25 cellular contexts compared by ENCODE assay signal in the genomic region with DNA sequence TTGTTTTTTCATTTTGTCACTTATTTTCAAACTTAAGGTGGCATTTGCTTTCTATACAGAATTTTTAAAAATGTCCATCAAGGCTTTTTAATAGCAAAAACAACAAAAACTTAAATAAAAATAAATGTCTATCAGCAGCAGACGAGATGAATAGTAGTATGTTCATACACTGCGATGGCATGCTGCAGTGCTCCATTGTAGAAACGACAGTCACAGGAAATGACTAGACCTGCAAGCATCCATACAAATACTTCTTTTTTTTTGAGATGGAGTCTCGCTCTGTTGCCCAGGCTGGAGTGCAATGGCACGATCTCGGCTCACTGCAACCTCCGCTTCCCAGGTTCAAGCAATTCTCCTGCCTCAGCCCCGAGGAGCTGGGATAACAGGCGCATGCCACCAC. TPM values are rescaled to one million over a fixed set of nuclear protein-coding genes. Genes with fewer than 3 reads are reported as not detected.
DNase-seq lines count a peak whose midpoint lies in the region; ATAC-seq and TF ChIP-seq lines count a peak whose summit lies in the region.
"Had no signal": no experiment of that assay in that cellular context is flagged by ENCODE, and none has a peak within 500 bp of the region (broad histone marks: within the 10 kb centered on the region; RNA-seq: fewer than 3 reads in every experiment).

No MANE protein-coding gene starts in this region.

- no peak for DNase-seq in activated T-cell treated with anti-CD3 and anti-CD28 coated beads, Interleukin-2, amount 50 U/mL, for 72 hours
- DNase-seq in activated T-cell treated with anti-CD3 and anti-CD28 coated beads, Interleukin-2, amount 50 U/mL, for 24 hours, result no peak
- DNase-seq in dermis blood vessel endothelial cell, result peak; percentile 58
- DNase-seq in mesenteric fat pad (ENCODE audit: low spot score), result peak; percentile 41
- no peak for DNase-seq in thyroid gland
- no peak for DNase-seq in DMS153 treated with DMSO at 0.1 percent for 48 hours (lab: John Stamatoyannopoulos, UW; ENCODE audit: unreplicated experiment)
- no peak for DNase-seq in DMS79 (lab: John Stamatoyannopoulos, UW)
- DNase-seq: activated B cell treated with CpG ODN at 0.5 μM for 24 hours; activated CD8-positive, alpha-beta memory T cell treated with anti-CD3 and anti-CD28 coated beads, Interleukin-2, amount 10 ng/mL, durations not matched to agents 7 days and 5 days; activated naive CD4-positive, alpha-beta T cell treated with anti-CD3 and anti-CD28 coated beads for 36 hours; activated T-cell treated with anti-CD3 and anti-CD28 coated beads, Interleukin-2, amount 50 U/mL, for 48 hours; effector CD4-positive, alpha-beta T cell; IMR-90; naive thymus-derived CD4-positive, alpha-beta T cell; NCI-H1092; NCI-H1694 treated with DMSO at 0.1 percent for 48 hours; NCI-H510A treated with DMSO at 0.1 percent for 48 hours; psoas muscle; stimulated activated naive B cell treated with anti-CD40 and anti-IgM and Interleukin-4, amounts not matched to agents 10 μg/mL and 1 μg/mL and 100 μg/mL, for 72 hours; T-helper 1 cell; upper lobe of left lung had no signal

- no peak overlapping the region for H3K4me3 Mint-ChIP-seq in activated T-cell treated with anti-CD3 and anti-CD28 coated beads, Interleukin-2, amount 50 U/mL, for 72 hours
- no peak overlapping the region for H3K4me3 Mint-ChIP-seq in activated T-cell treated with anti-CD3 and anti-CD28 coated beads, Interleukin-2, amount 50 U/mL, for 24 hours
- H3K4me3 Mint-ChIP-seq: activated B cell treated with CpG ODN at 0.5 μM for 24 hours; activated CD8-positive, alpha-beta memory T cell treated with anti-CD3 and anti-CD28 coated beads, Interleukin-2, amount 10 ng/mL, durations not matched to agents 7 days and 5 days; activated naive CD4-positive, alpha-beta T cell treated with anti-CD3 and anti-CD28 coated beads for 36 hours; CD14-positive monocyte; naive thymus-derived CD4-positive, alpha-beta T cell; stimulated activated naive B cell treated with anti-CD40 and anti-IgM and Interleukin-4, amounts not matched to agents 10 μg/mL and 1 μg/mL and 100 μg/mL, for 72 hours had no signal

- no peaks in the 10 kb centered on the region for H3K4me1 Mint-ChIP-seq in activated T-cell treated with anti-CD3 and anti-CD28 coated beads, Interleukin-2, amount 50 U/mL, for 72 hours (ENCODE audit: low read depth)
- H3K4me1 Mint-ChIP-seq in activated T-cell treated with anti-CD3 and anti-CD28 coated beads, Interleukin-2, amount 50 U/mL, for 24 hours (ENCODE audit: low read depth), result no peaks in the 10 kb centered on the region
- H3K4me1 Mint-ChIP-seq: activated B cell treated with CpG ODN at 0.5 μM for 24 hours; activated CD8-positive, alpha-beta memory T cell treated with anti-CD3 and anti-CD28 coated beads, Interleukin-2, amount 10 ng/mL, durations not matched to agents 7 days and 5 days; naive thymus-derived CD4-positive, alpha-beta T cell; stimulated activated naive B cell treated with anti-CD40 and anti-IgM and Interleukin-4, amounts not matched to agents 10 μg/mL and 1 μg/mL and 100 μg/mL, for 72 hours had no signal

- intact Hi-C loops in thyroid gland (cut with DNase I), result no loop called here

- no peak for ATAC-seq in activated T-cell treated with anti-CD3 and anti-CD28 coated beads, Interleukin-2, amount 50 U/mL, for 72 hours (replicated peaks in 1 of 2)
- no peak for ATAC-seq in SK-N-SH treated with all-trans-retinoic acid at 6 μM for 48 hours
- ATAC-seq: activated CD8-positive, alpha-beta memory T cell treated with anti-CD3 and anti-CD28 coated beads, Interleukin-2, amount 10 ng/mL, durations not matched to agents 7 days and 5 days; naive thymus-derived CD4-positive, alpha-beta T cell had no signal

- no peaks in the 10 kb centered on the region for H3K36me3 ChIP-seq in thyroid gland
- H3K36me3 ChIP-seq: upper lobe of left lung had no signal

- H3K27ac ChIP-seq in thyroid gland, result peak overlapping the region in 2 of 3 donors; percentile 13 to 47
- H3K27ac ChIP-seq: 22Rv1, psoas muscle, upper lobe of left lung had no signal

- no peak for TF ChIP-seq POLR2A in thyroid gland (IDR thresholded peaks at IDR 0.05)

- H3K9me3 ChIP-seq in thyroid gland, result no peaks in the 10 kb centered on the region
- H3K9me3 ChIP-seq: psoas muscle, upper lobe of left lung had no signal

- WGBS in thyroid gland, 2 donors, result 75 to 80% methylated on average over 9 of the region's 9 CpGs

- no peaks in the 10 kb centered on the region for H3K9me3 Mint-ChIP-seq in activated T-cell treated with anti-CD3 and anti-CD28 coated beads, Interleukin-2, amount 50 U/mL, for 72 hours
- no peaks in the 10 kb centered on the region for H3K9me3 Mint-ChIP-seq in activated T-cell treated with anti-CD3 and anti-CD28 coated beads, Interleukin-2, amount 50 U/mL, for 24 hours
- H3K9me3 Mint-ChIP-seq: activated B cell treated with CpG ODN at 0.5 μM for 24 hours; activated naive CD4-positive, alpha-beta T cell treated with anti-CD3 and anti-CD28 coated beads for 36 hours; stimulated activated naive B cell treated with anti-CD40 and anti-IgM and Interleukin-4, amounts not matched to agents 10 μg/mL and 1 μg/mL and 100 μg/mL, for 72 hours had no signal

- peaks cover 21 to 56% of the 10 kb centered on the region in 2 donors for H3K4me1 ChIP-seq in thyroid gland
- H3K4me1 ChIP-seq: upper lobe of left lung had no signal

- TF ChIP-seq CTCF in thyroid gland (IDR thresholded peaks at IDR 0.05), result no peak

- no peak overlapping the region for H3K4me3 ChIP-seq in thyroid gland (replicated peaks in 1 of 3)
- H3K4me3 ChIP-seq: psoas muscle, upper lobe of left lung had no signal

- no peaks in the 10 kb centered on the region for H3K36me3 Mint-ChIP-seq in activated T-cell treated with anti-CD3 and anti-CD28 coated beads, Interleukin-2, amount 50 U/mL, for 72 hours (ENCODE audit: insufficient read depth in 2 of 2)
- H3K36me3 Mint-ChIP-seq in activated T-cell treated with anti-CD3 and anti-CD28 coated beads, Interleukin-2, amount 50 U/mL, for 24 hours (ENCODE audit: low read depth), result no peaks in the 10 kb centered on the region
- H3K36me3 Mint-ChIP-seq: activated CD8-positive, alpha-beta memory T cell treated with anti-CD3 and anti-CD28 coated beads, Interleukin-2, amount 10 ng/mL, durations not matched to agents 7 days and 5 days; CD14-positive monocyte; naive thymus-derived CD4-positive, alpha-beta T cell; stimulated activated naive B cell treated with anti-CD40 and anti-IgM and Interleukin-4, amounts not matched to agents 10 μg/mL and 1 μg/mL and 100 μg/mL, for 72 hours had no signal

- H3K27me3 Mint-ChIP-seq in activated T-cell treated with anti-CD3 and anti-CD28 coated beads, Interleukin-2, amount 50 U/mL, for 72 hours (ENCODE audit: low read depth), result no peaks in the 10 kb centered on the region
- H3K27me3 Mint-ChIP-seq in activated T-cell treated with anti-CD3 and anti-CD28 coated beads, Interleukin-2, amount 50 U/mL, for 24 hours, result peaks cover 12% of the 10 kb centered on the region

- peak overlapping the region; percentile 40 for H3K27ac Mint-ChIP-seq in activated T-cell treated with anti-CD3 and anti-CD28 coated beads, Interleukin-2, amount 50 U/mL, for 72 hours
- no peak overlapping the region for H3K27ac Mint-ChIP-seq in activated T-cell treated with anti-CD3 and anti-CD28 coated beads, Interleukin-2, amount 50 U/mL, for 24 hours
- H3K27ac Mint-ChIP-seq: activated B cell treated with CpG ODN at 0.5 μM for 24 hours; activated CD8-positive, alpha-beta memory T cell treated with anti-CD3 and anti-CD28 coated beads, Interleukin-2, amount 10 ng/mL, durations not matched to agents 7 days and 5 days; activated naive CD4-positive, alpha-beta T cell treated with anti-CD3 and anti-CD28 coated beads for 36 hours; stimulated activated naive B cell treated with anti-CD40 and anti-IgM and Interleukin-4, amounts not matched to agents 10 μg/mL and 1 μg/mL and 100 μg/mL, for 72 hours had no signal

- no peaks in the 10 kb centered on the region for H3K27me3 ChIP-seq in thyroid gland
- H3K27me3 ChIP-seq: upper lobe of left lung had no signal

TF ChIP-seq in SK-N-SH treated with all-trans-retinoic acid at 6 μM for 48 hours, 23 proteins besides CTCF, POLR2A, EP300 and RAD21 (continues in another document):
- no peak for TF ChIP-seq ISL1 (CRISPR knock-in tag; IDR thresholded peaks at IDR 0.05)
- no peak for TF ChIP-seq TOX (CRISPR knock-in tag; IDR thresholded peaks at IDR 0.05; ENCODE audit: borderline replicate concordance)
- TF ChIP-seq CSDC2 (CRISPR knock-in tag; IDR thresholded peaks at IDR 0.05), result no peak
- TF ChIP-seq ESRRG (CRISPR knock-in tag; IDR thresholded peaks at IDR 0.05), result no peak
- TF ChIP-seq ZNF565 (CRISPR knock-in tag; conservative IDR thresholded peaks at IDR 0.05; ENCODE audit: low read depth), result no peak
- TF ChIP-seq ZNF70 (CRISPR knock-in tag; IDR thresholded peaks at IDR 0.05), result no peak
- TF ChIP-seq POU6F1 (CRISPR knock-in tag; IDR thresholded peaks at IDR 0.05; ENCODE audit: borderline replicate concordance, low read depth), result no peak
- TF ChIP-seq BACH2 (CRISPR knock-in tag; IDR thresholded peaks at IDR 0.05; ENCODE audit: borderline replicate concordance), result no peak
- TF ChIP-seq PPARA (CRISPR knock-in tag; IDR thresholded peaks at IDR 0.05; ENCODE audit: borderline replicate concordance), result no peak

RNA-seq across cellular contexts. Expression of gene COL23A1, which starts 41.4 kb away (rescaled TPM):
- under 1 TPM; 0.44 to 0.86 TPM for total RNA-seq in activated T-cell treated with anti-CD3 and anti-CD28 coated beads, Interleukin-2, amount 50 U/mL, for 72 hours
- total RNA-seq in dermis blood vessel endothelial cell, result 0.09 and 0.17 TPM in 2 replicates
- 0.55 TPM for total RNA-seq in mesenteric fat pad
- 100 to 1,000 TPM in 2 of 4 donors, 10 to 100 TPM in 2; 76.6 to 108 (median 95.7) TPM for total RNA-seq in thyroid gland
- total RNA-seq: activated B cell treated with CpG ODN at 0.5 μM for 24 hours, epithelial cell of proximal tubule, IMR-90 had no signal

Comparison
In these comparisons a context has a peak if more than half of its experiments do, and no peak if none do; other contexts are left out.
1. DNase-seq: peak in dermis blood vessel endothelial cell (single experiment) and mesenteric fat pad (single experiment); none in activated T-cell treated with anti-CD3 and anti-CD28 coated beads, Interleukin-2, amount 50 U/mL, for 72 hours (0 of 2), activated T-cell treated with anti-CD3 and anti-CD28 coated beads, Interleukin-2, amount 50 U/mL, for 24 hours (single experiment), thyroid gland (0 of 2), DMS153 treated with DMSO at 0.1 percent for 48 hours (single experiment) and DMS79 (single experiment).
2. RNA of gene COL23A1, which starts 41.4 kb away (total RNA-seq): 76.6 to 108 TPM in thyroid gland; 0.44 to 0.86 TPM in activated T-cell treated with anti-CD3 and anti-CD28 coated beads, Interleukin-2, amount 50 U/mL, for 72 hours, 0.55 TPM in mesenteric fat pad (single experiment) and 0.09 to 0.17 TPM in dermis blood vessel endothelial cell; every median in the first group is over 10 times any median in the second.